ENCODE assay signal across 21 cellular contexts in genomic region chr13:78701383-78701782, GRCh38. TPM values are rescaled to one million over a fixed set of nuclear protein-coding genes. Genes with fewer than 3 reads are reported as not detected.
A peak's percentile ranks its signal among the peaks of the same experiment; 100 is the strongest.
DNase-seq lines count a peak whose midpoint lies in the region; ATAC-seq, FAIRE-seq and TF ChIP-seq lines count a peak whose summit lies in the region.
"Had no signal": no experiment of that assay in that cellular context is flagged by ENCODE, and none has a peak within 500 bp of the region (broad histone marks: within the 10 kb centered on the region; RNA-seq: fewer than 3 reads in every experiment).

No MANE protein-coding gene starts in this region.

- in situ Hi-C loops in astrocyte of the cerebellum (cut with HindIII; ENCODE audit: low sequenced_read_pairs), result no loop called here

- H3K27ac ChIP-seq in endothelial cell of umbilical vein (ENCODE audit: insufficient read depth, low read depth, low read length), result no peak overlapping the region
- H3K27ac ChIP-seq: C4-2B, HL-60 had no signal

- peak; percentile 76 for FAIRE-seq in endothelial cell of umbilical vein (lab: Jason Lieb, UNC)
- FAIRE-seq: D721Med, G401.6, GM18507, H54, HTR-8/SVneo had no signal

- CTCF ChIA-PET in endothelial cell of umbilical vein (lab: Charles Lee), result interaction anchor here (1.3 kb wide), 1 partner anchor 39 kb away, joined by 3 read pairs; no protein-coding TSS in a partner anchor

- POLR2A ChIA-PET in endothelial cell of umbilical vein (lab: Charles Lee), result no interaction called here

- no peak overlapping the region for H2AFZ ChIP-seq in endothelial cell of umbilical vein (ENCODE audit: low read depth, low read length)
- H2AFZ ChIP-seq: GM23338 had no signal

- no peaks in the 10 kb centered on the region for H3K79me2 ChIP-seq in endothelial cell of umbilical vein (ENCODE audit: control insufficient read depth, insufficient read depth, low read length)

- no peaks in the 10 kb centered on the region for H3K36me3 ChIP-seq in endothelial cell of umbilical vein (ENCODE audit: control insufficient read depth in 2 of 2, extremely low read depth in 1 of 2, insufficient read depth in 2 of 2, low read length in 2 of 2)

- no peak for ATAC-seq in stimulated activated naive CD8-positive, alpha-beta T cell treated with anti-CD3 and anti-CD28 coated beads, Interleukin-15, Interleukin-2, amounts not matched to agents 100 U/mL and 50 U/mL, for 24 hours
- ATAC-seq: GM23338 had no signal

- peaks cover 19% of the 10 kb centered on the region for H3K4me1 ChIP-seq in endothelial cell of umbilical vein (ENCODE audit: control insufficient read depth, extremely low read depth, insufficient read depth, low read length)
- H3K4me1 ChIP-seq: Caco-2 had no signal

- DNase-seq in GM04503 (ENCODE audit: low read depth) (peak; percentile 3), astrocyte of the cerebellum (ENCODE audit: low read depth) (peak; percentile 31), endothelial cell of umbilical vein (ENCODE audit: low read depth, low spot score) (peak; percentile 40), RPMI8226 (no peak), NCI-H2107 (lab: John Stamatoyannopoulos, UW) (no peak), NCI-H1105 treated with DMSO at 0.1 percent for 48 hours (lab: John Stamatoyannopoulos, UW) (no peak)
- no peak for DNase-seq in stimulated activated naive CD8-positive, alpha-beta T cell treated with anti-CD3 and anti-CD28 coated beads, Interleukin-15, Interleukin-2, amounts not matched to agents 100 U/mL and 50 U/mL, for 24 hours
- DNase-seq: ACHN; AML-193; Caco-2; CD4-positive, alpha-beta T cell; HCEC 1CT; IMR-90 had no signal

- no peaks in the 10 kb centered on the region for H3K27me3 ChIP-seq in endothelial cell of umbilical vein (ENCODE audit: control insufficient read depth in 2 of 2, insufficient read depth in 2 of 2, low read length in 2 of 2)

- no peak overlapping the region for H3K4me3 ChIP-seq in astrocyte of the cerebellum (ENCODE audit: low read depth, low read length)
- H3K4me3 ChIP-seq in endothelial cell of umbilical vein (replicated peaks in 1 of 3; ENCODE audit: insufficient read depth in 1 of 3, low read depth in 1 of 3, low read length in 3 of 3), result no peak overlapping the region
- H3K4me3 ChIP-seq: GM23338 had no signal

- BruUV-seq in endothelial cell of umbilical vein (replicated peaks; lab: Mats Ljungman, UMichigan), result no TSS peak

- no peaks in the 10 kb centered on the region for H3K9me1 ChIP-seq in endothelial cell of umbilical vein (replicated peaks; ENCODE audit: control insufficient read depth, extremely low read depth, insufficient read depth, low read length)

- dilution Hi-C loops in endothelial cell of umbilical vein (cut with MboI; ENCODE audit: extremely low pct_ligation_motif_present, low sequenced_read_pairs), result no loop called here

- intact Hi-C loops in endothelial cell of umbilical vein (cut with micrococcal nuclease), result no loop called here

- H3K9ac ChIP-seq in endothelial cell of umbilical vein (replicated peaks; ENCODE audit: extremely low read depth, insufficient read depth, low read length), result no peak overlapping the region

- no peak for TF ChIP-seq POLR2A in endothelial cell of umbilical vein (IDR thresholded peaks at IDR 0.05; ENCODE audit: low read depth, low read length)

- H4K20me1 ChIP-seq in endothelial cell of umbilical vein (replicated peaks; ENCODE audit: control insufficient read depth, extremely low read depth, insufficient read depth, low read length), result no peaks in the 10 kb centered on the region

- H3K9me3 ChIP-seq in endothelial cell of umbilical vein (replicated peaks; ENCODE audit: control insufficient read depth, insufficient read depth, low read length), result no peaks in the 10 kb centered on the region
- H3K9me3 ChIP-seq: Caco-2 had no signal

- peak overlapping the region; percentile 17 for H3K4me2 ChIP-seq in endothelial cell of umbilical vein (ENCODE audit: insufficient read depth, low read length)
- H3K4me2 ChIP-seq: GM23338 had no signal

- TF ChIP-seq CTCF in astrocyte of the cerebellum (IDR thresholded peaks at IDR 0.05; ENCODE audit: low read depth, low read length, missing control alignments), result no peak
- no peak for TF ChIP-seq CTCF in endothelial cell of umbilical vein (IDR thresholded peaks at IDR 0.05; ENCODE audit: extremely low read depth in 1 of 2, insufficient read depth in 1 of 2, low read depth in 1 of 2, low read length in 2 of 2)

TF ChIP-seq in endothelial cell of umbilical vein, 7 proteins besides CTCF, POLR2A, EP300 and RAD21:
- peak; percentile 26 for TF ChIP-seq FOS (IDR thresholded peaks at IDR 0.05; ENCODE audit: borderline replicate concordance, insufficient read depth, low read length)
- no peak for TF ChIP-seq MAX (IDR thresholded peaks at IDR 0.05; ENCODE audit: insufficient read depth, insufficient read length)
- peak; percentile 61 for TF ChIP-seq GATA2 (IDR thresholded peaks at IDR 0.05; ENCODE audit: insufficient read depth, insufficient read length, low read depth, low read length)
TF ChIP-seq in endothelial cell of umbilical vein: peak in this region for 2.

RNA-seq across cellular contexts. Expression of gene OBI1, which starts 42.4 kb away (rescaled TPM):
- 14.6 and 16.1 TPM in 2 replicates for total RNA-seq in endothelial cell of umbilical vein
- 3.6 and 5.0 TPM in 2 replicates for polyA plus RNA-seq in endothelial cell of umbilical vein
- polyA plus RNA-seq in endothelial cell of umbilical vein (2011; cell fraction: cytosol; rRNA removed), result 6.2 and 6.6 TPM in 2 replicates
- polyA plus RNA-seq in endothelial cell of umbilical vein (2011; cell fraction: nucleus; rRNA removed), result 6.5 and 9.0 TPM in 2 replicates
- polyA plus RNA-seq in endothelial cell of umbilical vein (2012), result 9.3 and 12.3 TPM in 2 replicates
- polyA minus RNA-seq in endothelial cell of umbilical vein, result 16.3 and 16.9 TPM in 2 replicates
- 10.0 TPM for polyA minus RNA-seq in endothelial cell of umbilical vein (2011; cell fraction: cytosol; rRNA and poly(A)+ RNA removed)
- polyA minus RNA-seq in endothelial cell of umbilical vein (2011; cell fraction: nucleus; rRNA and poly(A)+ RNA removed), result 8.7 and 12.3 TPM in 2 replicates

Comparison
In these comparisons a context has a peak if more than half of its experiments do, and no peak if none do; other contexts are left out.
1. DNase-seq: peak in GM04503 (single experiment), astrocyte of the cerebellum (single experiment) and endothelial cell of umbilical vein (single experiment); none in RPMI8226 (single experiment), NCI-H2107 (single experiment), stimulated activated naive CD8-positive, alpha-beta T cell treated with anti-CD3 and anti-CD28 coated beads, Interleukin-15, Interleukin-2, amounts not matched to agents 100 U/mL and 50 U/mL, for 24 hours (single experiment) and NCI-H1105 treated with DMSO at 0.1 percent for 48 hours (single experiment).